Comparison of ENCODE assay signal across 8 cellular contexts in the genomic region with DNA sequence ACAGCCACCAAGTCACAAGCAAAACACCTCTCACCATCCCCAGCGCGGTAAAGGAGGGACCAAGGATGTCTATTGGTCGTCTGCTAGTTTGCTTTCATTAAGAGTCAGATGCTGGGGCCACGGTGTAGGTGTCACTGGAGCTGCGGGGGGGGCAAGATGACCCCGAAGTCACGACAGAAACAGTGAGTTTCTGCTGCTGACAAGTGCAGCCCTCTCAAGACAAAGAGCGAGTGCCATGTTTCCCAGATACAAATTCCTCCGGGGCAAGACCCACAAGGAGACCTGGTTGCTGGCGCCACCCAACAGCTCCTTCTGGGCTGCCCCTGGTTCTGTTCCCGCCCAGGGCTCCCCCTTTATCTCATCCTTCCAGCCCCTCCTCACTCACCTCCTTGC. TPM values are rescaled to one million over a fixed set of nuclear protein-coding genes. Genes with fewer than 3 reads are reported as not detected.
DNase-seq lines count a peak whose midpoint lies in the region; ATAC-seq, FAIRE-seq and TF ChIP-seq lines count a peak whose summit lies in the region.

No MANE protein-coding gene starts in this region.

- H3K4me2 ChIP-seq in GM12878 (ENCODE audit: control insufficient read depth, insufficient read depth) (peak overlapping the region; percentile 88), keratinocyte (ENCODE audit: control insufficient read depth, extremely low read depth, insufficient read depth, low read depth, low read length) (peak overlapping the region; percentile 91)

- H3K9ac ChIP-seq in GM12878 (ENCODE audit: control insufficient read depth, insufficient read depth, low read length) (peak overlapping the region; percentile 95), keratinocyte (ENCODE audit: control insufficient read depth, extremely low read depth, insufficient read depth, low read length) (peak overlapping the region; percentile 91)

- H3K4me3 ChIP-seq in GM12865 (ENCODE audit: low read depth, low read length) = peak overlapping the region; percentile 97
- H3K4me3 ChIP-seq in GM12878 = peak overlapping the region; percentile 96
- peak overlapping the region; percentile 87 to 99 (median 87) for H3K4me3 ChIP-seq in keratinocyte (ENCODE audit: control insufficient read depth in 2 of 3, extremely low read depth in 1 of 3, insufficient read depth in 2 of 3, low read depth in 1 of 3, low read length in 3 of 3)

- CTCF ChIA-PET in GM12878 (lab: Yijun Ruan, JAX) = interaction anchor here (0.7 to 4.9 kb wide), 28 partner anchors 9 to 298 kb away, joined by 3 to 115 read pairs (median 4); a partner anchor contains a TSS

- H3K27me3 ChIP-seq in GM12878 (replicated peaks in 1 of 2; ENCODE audit: control insufficient read depth in 2 of 2, insufficient read depth in 2 of 2, low read length in 1 of 2) = no peaks in the 10 kb centered on the region; a peak in 1 of 4 replicates
- no peaks in the 10 kb centered on the region for H3K27me3 ChIP-seq in keratinocyte (ENCODE audit: control insufficient read depth, extremely low read depth, insufficient read depth, low read length)

- H3K4me1 ChIP-seq in GM12878 (ENCODE audit: control insufficient read depth, insufficient read depth, low read length) = peaks cover 17% of the 10 kb centered on the region
- peaks cover 9% of the 10 kb centered on the region for H3K4me1 ChIP-seq in keratinocyte (ENCODE audit: control insufficient read depth, extremely low read depth, insufficient read depth, low read length)

- H4K20me1 ChIP-seq in GM12878 (ENCODE audit: control insufficient read depth, insufficient read depth) = no peaks in the 10 kb centered on the region
- peaks cover 4% of the 10 kb centered on the region for H4K20me1 ChIP-seq in keratinocyte (ENCODE audit: control insufficient read depth, extremely low read depth, insufficient read depth, low read length)

- peaks cover 0 to 9% of the 10 kb centered on the region in 2 experiments; a peak in 3 of 4 replicates for H3K36me3 ChIP-seq in GM12878 (ENCODE audit: control insufficient read depth in 2 of 2, insufficient read depth in 2 of 2, low read length in 1 of 2)
- H3K36me3 ChIP-seq in keratinocyte (ENCODE audit: control insufficient read depth in 2 of 2, extremely low read depth in 1 of 2, insufficient read depth in 2 of 2, low read length in 2 of 2) = peaks cover 4 to 7% of the 10 kb centered on the region in 2 experiments

- FAIRE-seq in GM12878 (lab: Jason Lieb, UNC) = peak; percentile 88
- no peak for FAIRE-seq in keratinocyte (lab: Jason Lieb, UNC)
- FAIRE-seq in D721Med (lab: Jason Lieb, UNC) = no peak

- peaks cover 22% of the 10 kb centered on the region for H3K79me2 ChIP-seq in GM12878 (ENCODE audit: control insufficient read depth, insufficient read depth, low read length)
- peaks cover 49% of the 10 kb centered on the region for H3K79me2 ChIP-seq in keratinocyte (ENCODE audit: control insufficient read depth, insufficient read depth, low read length)

- H3K9me3 ChIP-seq in GM12878 (replicated peaks; ENCODE audit: control insufficient read depth, insufficient read depth, low read length) = no peaks in the 10 kb centered on the region
- H3K9me3 ChIP-seq in keratinocyte (ENCODE audit: control insufficient read depth, low read depth, low read length) = no peaks in the 10 kb centered on the region

- SMC1A ChIA-PET in GM12878 (lab: Charles Lee; ENCODE audit: uncharacterized antibody, unreplicated experiment) = interaction anchor here (0.7 to 6.5 kb wide), 10 partner anchors 12 to 228 kb away, joined by 3 to 79 read pairs (median 4); no protein-coding TSS in a partner anchor

- H3K9me1 ChIP-seq in keratinocyte (ENCODE audit: control insufficient read depth, extremely low read depth, insufficient read depth, low read length) = no peaks in the 10 kb centered on the region

- WGBS in GM12878 (ENCODE audit: insufficient coverage, insufficient replicate concordance, low lambda C conversion rate, missing lambda C conversion rate) = under 1% methylated on average over 11 of the region's 11 CpGs

- RAD21 ChIA-PET in GM12878 (lab: Charles Lee; ENCODE audit: unreplicated experiment) = interaction anchor here (0.7 to 4.3 kb wide), 8 partner anchors 18 to 518 kb away, joined by 3 to 59 read pairs (median 8); no protein-coding TSS in a partner anchor

- dilution Hi-C loops in keratinocyte (cut with MboI; ENCODE audit: extremely low pct_ligation_motif_present, low sequenced_read_pairs) = no loop called here

- H2AFZ ChIP-seq in GM12878 (ENCODE audit: control insufficient read depth, low read depth, low read length) (peak overlapping the region; percentile 83), keratinocyte (ENCODE audit: control insufficient read depth, low read length) (peak overlapping the region; percentile 86)

- POLR2A ChIA-PET in GM12878 (lab: Charles Lee) = interaction anchor here (0.6 to 1.0 kb wide), 3 partner anchors 60 to 229 kb away, joined by 3 read pairs; no protein-coding TSS in a partner anchor

- DNase-seq in GM12865 (ENCODE audit: low read depth) (peak; percentile 61), RPMI7951 (ENCODE audit: low read depth) (peak; percentile 19), GM12878 (ENCODE audit: low read depth, low spot score) (no peak), keratinocyte (ENCODE audit: low read depth, low spot score) (no peak), D721Med (ENCODE audit: insufficient read length, low spot score) (no peak), NCI-H1092 (lab: John Stamatoyannopoulos, UW) (no peak)
- peak in 3 of 4 experiments; percentile 8 to 27 (median 9) for DNase-seq in stimulated activated CD4-positive, alpha-beta T cell treated with anti-CD3 and anti-CD28 coated beads, Interleukin-1b, Interleukin-23, amount 100 ng/mL, for 24 hours (ENCODE audit: low read depth in 4 of 4, low spot score in 1 of 4)

- TF ChIP-seq RAD21 in GM12878 (IDR thresholded peaks at IDR 0.05; ENCODE audit: insufficient read depth, low read depth, low read length) = no peak

- TF ChIP-seq EP300 in GM12878 (IDR thresholded peaks at IDR 0.05; ENCODE audit: borderline replicate concordance in 1 of 2, control insufficient read depth in 1 of 2, low read depth in 2 of 2, low read length in 2 of 2) = no peak

- intact Hi-C loops in GM12878 (cut with micrococcal nuclease; ENCODE audit: unreplicated experiment) = no loop called here

- TSS peak; percentile 72 for BruUV-seq in GM12878 (replicated peaks; lab: Mats Ljungman, UMichigan)

- TF ChIP-seq POLR2A in GM12878 (IDR thresholded peaks at IDR 0.05; ENCODE audit: low read depth, low read length) = no peak

- in situ Hi-C loops in GM12878 (cut with MboI) = no loop called here

- ATAC-seq in HG02840 (IDR thresholded peaks at IDR 0.05; ENCODE audit: low FRiP score, unreplicated experiment) (peak; percentile 27), GM12878 (peak; percentile 61)

- TF ChIP-seq CTCF in GM12865 (IDR thresholded peaks at IDR 0.05; ENCODE audit: insufficient read depth, low read depth, low read length, missing control alignments) (no peak), GM12878 (IDR thresholded peaks at IDR 0.05 in 2 of 3, conservative IDR thresholded peaks at IDR 0.05 in 1 of 3; ENCODE audit: control insufficient read depth in 2 of 3, extremely low read depth in 1 of 3, insufficient read depth in 1 of 3, low read depth in 3 of 3, low read length in 3 of 3) (no peak), keratinocyte (optimal IDR thresholded peaks at IDR 0.05 in 1 of 3, IDR thresholded peaks at IDR 0.05 in 1 of 3, conservative IDR thresholded peaks at IDR 0.05 in 1 of 3; ENCODE audit: extremely low read depth in 1 of 3, insufficient read depth in 2 of 3, low read length in 3 of 3) (no peak), D721Med (IDR thresholded peaks at IDR 0.05; ENCODE audit: insufficient read depth, missing control alignments) (no peak)

- H3K27ac ChIP-seq in GM12878 (ENCODE audit: control insufficient read depth, insufficient read depth) = peak overlapping the region; percentile 79
- H3K27ac ChIP-seq in keratinocyte (ENCODE audit: control insufficient read depth, insufficient read depth, low read length) = peak overlapping the region; percentile 77

RNA-seq across cellular contexts. Expression of a gene that starts 0.7 kb away (rescaled TPM):
- 7.9 and 9.7 TPM in 2 replicates for total RNA-seq in RPMI7951 (2014; rRNA removed; shearing (Covaris generic))
- total RNA-seq in GM12878 (2013; cell fraction: nucleolus; rRNA removed) = 71.8 and 76.9 TPM in 2 replicates
- total RNA-seq in GM12878 (2014; rRNA removed) (17.9 and 18.0 TPM in 2 replicates), GM12878 (2014; rRNA removed; fragmentation: Illumina TruSeq; extraction: Trizol) (20.1 and 23.3 TPM in 2 replicates), GM12878 (2021) (22.3 and 27.2 TPM in 2 replicates)
- 6.9 TPM for polyA plus RNA-seq in GM12878 (2011; ENCODE audit: low read depth)
- polyA plus RNA-seq in GM12878 (2011; rRNA removed) (28.4 and 37.8 TPM in 2 replicates), GM12878 (2014; fragmentation: Illumina TruSeq; extraction: Trizol) (23.8 and 32.0 TPM in 2 replicates), GM12878 (2014; fragmentation: Nextera tagmentation; extraction: Ambion mirVana) (1 to 10 TPM; 5.2 to 8.4 TPM), GM12878 (2014; rRNA removed) (22.2 and 24.0 TPM in 2 replicates), GM12878 (2016; fragmentation: Nextera tagmentation; extraction: Ambion mirVana) (10 to 100 TPM; 20.0 to 23.0 TPM), keratinocyte (13.9 to 22.1 TPM (median 16.8 TPM) in 3 replicates)
- polyA plus RNA-seq in GM12878 (2011; cell fraction: cytosol; rRNA removed) = 11.4 and 18.0 TPM in 2 replicates
- 33.1 and 37.2 TPM in 2 replicates for polyA plus RNA-seq in GM12878 (2011; cell fraction: nucleus; rRNA removed)
- polyA plus RNA-seq in GM12878 (2012) = 16.7 and 18.0 TPM in 2 replicates
- polyA minus RNA-seq in GM12878 (2011; rRNA and poly(A)+ RNA removed) = 9.9 and 16.9 TPM in 2 replicates
- polyA minus RNA-seq in GM12878 (2011; cell fraction: cytosol; rRNA and poly(A)+ RNA removed) = 5.8 and 6.5 TPM in 2 replicates
- polyA minus RNA-seq in GM12878 (2011; cell fraction: nucleus; rRNA and poly(A)+ RNA removed) = 7.5 and 16.6 TPM in 2 replicates
- 35.7 TPM for polyA plus RNA-seq in keratinocyte (2011; ENCODE audit: low read depth)
- polyA plus RNA-seq in keratinocyte (2011; cell fraction: cytosol; rRNA removed) = 7.0 and 8.2 TPM in 2 replicates
- polyA plus RNA-seq in keratinocyte (2011; cell fraction: nucleus; rRNA removed) = 31.3 and 39.0 TPM in 2 replicates
- polyA plus RNA-seq in keratinocyte (2012; ENCODE audit: low replicate concordance) = 18.0 and 25.3 TPM in 2 replicates
- polyA minus RNA-seq in keratinocyte = 4.7 to 21.6 TPM (median 6.7 TPM) in 3 replicates
- 3.6 TPM for polyA minus RNA-seq in keratinocyte (2011; cell fraction: cytosol; rRNA and poly(A)+ RNA removed)
- polyA minus RNA-seq in keratinocyte (2011; cell fraction: nucleus; rRNA and poly(A)+ RNA removed) = 10.8 and 16.8 TPM in 2 replicates

RNA-seq across cellular contexts. Expression of a gene that starts 44.4 kb away (rescaled TPM):
- total RNA-seq in RPMI7951 (2014; rRNA removed; shearing (Covaris generic)) = 56.0 and 66.8 TPM in 2 replicates
- 21.9 and 27.0 TPM in 2 replicates for total RNA-seq in GM12878 (2013; cell fraction: nucleolus; rRNA removed)
- total RNA-seq in GM12878 (2014; rRNA removed) (19.6 and 19.7 TPM in 2 replicates), GM12878 (2014; rRNA removed; fragmentation: Illumina TruSeq; extraction: Trizol) (19.1 and 21.7 TPM in 2 replicates), GM12878 (2021) (13.1 and 13.6 TPM in 2 replicates)
- polyA plus RNA-seq in GM12878 (2011; ENCODE audit: low read depth) = 18.6 TPM
- polyA plus RNA-seq in GM12878 (2011; rRNA removed) (41.3 TPM in 2 replicates), GM12878 (2014; fragmentation: Illumina TruSeq; extraction: Trizol) (19.2 and 19.4 TPM in 2 replicates), GM12878 (2014; fragmentation: Nextera tagmentation; extraction: Ambion mirVana) (100 to 1,000 TPM; 145 to 161 TPM), GM12878 (2014; rRNA removed) (28.3 and 33.9 TPM in 2 replicates), GM12878 (2016; fragmentation: Nextera tagmentation; extraction: Ambion mirVana) (10 to 100 TPM; 48.0 to 53.0 TPM), keratinocyte (45.7 to 66.6 TPM (median 50.8 TPM) in 3 replicates)
- polyA plus RNA-seq in GM12878 (2011; cell fraction: cytosol; rRNA removed) = 26.0 and 26.2 TPM in 2 replicates
- polyA plus RNA-seq in GM12878 (2011; cell fraction: nucleus; rRNA removed) = 20.9 and 21.5 TPM in 2 replicates
- polyA plus RNA-seq in GM12878 (2012) = 19.1 and 25.9 TPM in 2 replicates
- 5.2 and 7.2 TPM in 2 replicates for polyA minus RNA-seq in GM12878 (2011; rRNA and poly(A)+ RNA removed)
- polyA minus RNA-seq in GM12878 (2011; cell fraction: cytosol; rRNA and poly(A)+ RNA removed) = 4.3 and 5.6 TPM in 2 replicates
- polyA minus RNA-seq in GM12878 (2011; cell fraction: nucleus; rRNA and poly(A)+ RNA removed) = 4.6 and 7.5 TPM in 2 replicates
- 7.7 TPM for polyA plus RNA-seq in keratinocyte (2011; ENCODE audit: low read depth)
- 32.5 and 49.0 TPM in 2 replicates for polyA plus RNA-seq in keratinocyte (2011; cell fraction: cytosol; rRNA removed)
- polyA plus RNA-seq in keratinocyte (2011; cell fraction: nucleus; rRNA removed) = 16.4 and 23.9 TPM in 2 replicates
- 21.0 and 53.0 TPM in 2 replicates for polyA plus RNA-seq in keratinocyte (2012; ENCODE audit: low replicate concordance)
- 1.4 to 11.1 TPM (median 4.8 TPM) in 3 replicates for polyA minus RNA-seq in keratinocyte
- polyA minus RNA-seq in keratinocyte (2011; cell fraction: cytosol; rRNA and poly(A)+ RNA removed) = 9.8 TPM
- 2.6 TPM in 2 replicates for polyA minus RNA-seq in keratinocyte (2011; cell fraction: nucleus; rRNA and poly(A)+ RNA removed)

RNA-seq across cellular contexts. Expression of a gene that starts 47.5 kb away (rescaled TPM):
- total RNA-seq in RPMI7951 (2014; rRNA removed; shearing (Covaris generic)) = 1.2 and 2.3 TPM in 2 replicates
- 8.9 and 10.3 TPM in 2 replicates for total RNA-seq in GM12878 (2013; cell fraction: nucleolus; rRNA removed)
- total RNA-seq in GM12878 (2014; rRNA removed) (0.27 and 0.62 TPM in 2 replicates), GM12878 (2014; rRNA removed; fragmentation: Illumina TruSeq; extraction: Trizol) (0.23 and 0.27 TPM in 2 replicates), GM12878 (2021) (0.49 and 0.58 TPM in 2 replicates)
- polyA plus RNA-seq in GM12878 (2011; ENCODE audit: low read depth) = 0.87 TPM
- polyA plus RNA-seq in GM12878 (2011; rRNA removed) (0.76 and 0.84 TPM in 2 replicates), GM12878 (2014; fragmentation: Illumina TruSeq; extraction: Trizol) (0.17 and 0.34 TPM in 2 replicates), GM12878 (2014; fragmentation: Nextera tagmentation; extraction: Ambion mirVana) (under 1 TPM; 0.06 to 0.09 TPM), GM12878 (2014; rRNA removed) (0.36 and 0.41 TPM in 2 replicates), GM12878 (2016; fragmentation: Nextera tagmentation; extraction: Ambion mirVana) (under 1 TPM; 0.12 to 0.63 TPM), keratinocyte (1.8 to 2.6 TPM (median 2.5 TPM) in 3 replicates)
- polyA plus RNA-seq in GM12878 (2011; cell fraction: cytosol; rRNA removed) = 1.3 and 1.4 TPM in 2 replicates
- 3.5 and 4.7 TPM in 2 replicates for polyA plus RNA-seq in GM12878 (2011; cell fraction: nucleus; rRNA removed)
- polyA plus RNA-seq in GM12878 (2012) = 1.7 and 2.0 TPM in 2 replicates
- 0.80 and 2.4 TPM in 2 replicates for polyA minus RNA-seq in GM12878 (2011; rRNA and poly(A)+ RNA removed)
- polyA minus RNA-seq in GM12878 (2011; cell fraction: cytosol; rRNA and poly(A)+ RNA removed) = 0.40 and 0.94 TPM in 2 replicates
- polyA minus RNA-seq in GM12878 (2011; cell fraction: nucleus; rRNA and poly(A)+ RNA removed) = 0.73 and 1.4 TPM in 2 replicates
- polyA plus RNA-seq in keratinocyte (2011; ENCODE audit: low read depth) = 1.6 TPM
- 0.91 and 1.3 TPM in 2 replicates for polyA plus RNA-seq in keratinocyte (2011; cell fraction: cytosol; rRNA removed)
- 3.9 and 4.4 TPM in 2 replicates for polyA plus RNA-seq in keratinocyte (2011; cell fraction: nucleus; rRNA removed)
- polyA plus RNA-seq in keratinocyte (2012; ENCODE audit: low replicate concordance) = 1.6 and 2.4 TPM in 2 replicates
- 2.0 to 2.6 TPM (median 2.6 TPM) in 3 replicates for polyA minus RNA-seq in keratinocyte
- polyA minus RNA-seq in keratinocyte (2011; cell fraction: cytosol; rRNA and poly(A)+ RNA removed) = 0.96 TPM
- polyA minus RNA-seq in keratinocyte (2011; cell fraction: nucleus; rRNA and poly(A)+ RNA removed) = 1.6 and 1.9 TPM in 2 replicates

Comparison
In these comparisons a context has a peak if more than half of its experiments do, and no peak if none do; other contexts are left out.
1. DNase-seq: peak in GM12865 (single experiment), RPMI7951 (single experiment) and stimulated activated CD4-positive, alpha-beta T cell treated with anti-CD3 and anti-CD28 coated beads, Interleukin-1b, Interleukin-23, amount 100 ng/mL, for 24 hours (3 of 4); none in GM12878 (single experiment), keratinocyte (single experiment), D721Med (single experiment) and NCI-H1092 (single experiment).
2. Peak in every context shown above with its lines, with median percentiles within 50 percentile points of each other: H3K4me3 ChIP-seq.